Comparison of ENCODE assay signal across 11 cellular contexts in genomic region chr7:27148031-27148775, GRCh38. TPM values are rescaled to one million over a fixed set of nuclear protein-coding genes. Genes with fewer than 3 reads are reported as not detected.
DNase-seq lines count a peak whose midpoint lies in the region; ATAC-seq and TF ChIP-seq lines count a peak whose summit lies in the region.
"Had no signal": no experiment of that assay in that cellular context is flagged by ENCODE, and none has a peak within 500 bp of the region (broad histone marks: within the 10 kb centered on the region; RNA-seq: fewer than 3 reads in every experiment).

No MANE protein-coding gene starts in this region.

- peaks cover 51% of the 10 kb centered on the region for H3K4me1 ChIP-seq in lower lobe of right lung
- peaks cover 15% of the 10 kb centered on the region for H3K4me1 ChIP-seq in upper lobe of right lung

- peak overlapping the region; percentile 60 for H3K4me3 ChIP-seq in lower lobe of right lung
- peak overlapping the region; percentile 70 for H3K4me3 ChIP-seq in upper lobe of right lung

- ATAC-seq in activated T-cell treated with anti-CD3 and anti-CD28 coated beads, Interleukin-2, amount 50 U/mL, for 72 hours (replicated peaks in 1 of 2) = no peak
- ATAC-seq in activated naive CD8-positive, alpha-beta T cell treated with anti-CD3 and anti-CD28 coated beads, Interleukin-2, amount 10 ng/mL, durations not matched to agents 7 days and 5 days (ENCODE audit: low read depth) = no peak
- no peak for ATAC-seq in lower lobe of right lung
- ATAC-seq in upper lobe of right lung = no peak
- ATAC-seq in GM21723 (IDR thresholded peaks at IDR 0.05; ENCODE audit: unreplicated experiment) = no peak
- no peak for ATAC-seq in HG02970 (IDR thresholded peaks at IDR 0.05; ENCODE audit: low FRiP score, unreplicated experiment)
- no peak for ATAC-seq in HG03520 (IDR thresholded peaks at IDR 0.05; ENCODE audit: unreplicated experiment)

- H3K27ac ChIP-seq in lower lobe of right lung (peak overlapping the region; percentile 89), upper lobe of right lung (peak overlapping the region; percentile 88)
- H3K27ac ChIP-seq: dorsolateral prefrontal cortex had no signal

- H3K27me3 Mint-ChIP-seq in activated T-cell treated with anti-CD3 and anti-CD28 coated beads, Interleukin-2, amount 50 U/mL, for 72 hours (ENCODE audit: low read depth) = peaks cover 74% of the 10 kb centered on the region
- H3K27me3 Mint-ChIP-seq in activated naive CD8-positive, alpha-beta T cell treated with anti-CD3 and anti-CD28 coated beads, Interleukin-2, amount 10 ng/mL, durations not matched to agents 7 days and 5 days = peaks cover 72% of the 10 kb centered on the region

- H3K9me3 ChIP-seq in lower lobe of right lung (no peaks in the 10 kb centered on the region), upper lobe of right lung (no peaks in the 10 kb centered on the region)

- POLR2A ChIA-PET in activated naive CD8-positive, alpha-beta T cell treated with anti-CD3 and anti-CD28 coated beads, Interleukin-2, amount 10 ng/mL, durations not matched to agents 7 days and 5 days (lab: Charles Lee) = no interaction called here

- no peaks in the 10 kb centered on the region for H3K36me3 Mint-ChIP-seq in activated T-cell treated with anti-CD3 and anti-CD28 coated beads, Interleukin-2, amount 50 U/mL, for 72 hours (ENCODE audit: insufficient read depth in 2 of 2)
- H3K36me3 Mint-ChIP-seq in activated naive CD8-positive, alpha-beta T cell treated with anti-CD3 and anti-CD28 coated beads, Interleukin-2, amount 10 ng/mL, durations not matched to agents 7 days and 5 days = no peaks in the 10 kb centered on the region

- no peaks in the 10 kb centered on the region for H3K9me3 Mint-ChIP-seq in activated T-cell treated with anti-CD3 and anti-CD28 coated beads, Interleukin-2, amount 50 U/mL, for 72 hours
- no peaks in the 10 kb centered on the region for H3K9me3 Mint-ChIP-seq in activated naive CD8-positive, alpha-beta T cell treated with anti-CD3 and anti-CD28 coated beads, Interleukin-2, amount 10 ng/mL, durations not matched to agents 7 days and 5 days

- H3K4me3 Mint-ChIP-seq in activated T-cell treated with anti-CD3 and anti-CD28 coated beads, Interleukin-2, amount 50 U/mL, for 72 hours = peak overlapping the region; percentile 66 to 84
- H3K4me3 Mint-ChIP-seq in activated naive CD8-positive, alpha-beta T cell treated with anti-CD3 and anti-CD28 coated beads, Interleukin-2, amount 10 ng/mL, durations not matched to agents 7 days and 5 days = peak overlapping the region; percentile 55

- H3K36me3 ChIP-seq in lower lobe of right lung (no peaks in the 10 kb centered on the region), upper lobe of right lung (no peaks in the 10 kb centered on the region)

- peaks cover 82% of the 10 kb centered on the region for H3K27me3 ChIP-seq in lower lobe of right lung (ENCODE audit: low read depth)
- H3K27me3 ChIP-seq in upper lobe of right lung = peaks cover 84% of the 10 kb centered on the region

- no peak for DNase-seq in activated T-cell treated with anti-CD3 and anti-CD28 coated beads, Interleukin-2, amount 50 U/mL, for 72 hours
- DNase-seq in activated T-cell treated with anti-CD3 and anti-CD28 coated beads for 4 hours (no peak), lower lobe of right lung (peak; percentile 46), upper lobe of right lung (no peak)
- DNase-seq in activated naive CD8-positive, alpha-beta T cell treated with anti-CD3 and anti-CD28 coated beads, Interleukin-2, amount 10 ng/mL, durations not matched to agents 7 days and 5 days = no peak
- DNase-seq: stimulated activated CD4-positive, alpha-beta T cell treated with anti-CD3 and anti-CD28 coated beads, Interleukin-1b, Interleukin-23, amount 100 ng/mL, for 48 hours had no signal

- H3K4me1 Mint-ChIP-seq in activated T-cell treated with anti-CD3 and anti-CD28 coated beads, Interleukin-2, amount 50 U/mL, for 72 hours (ENCODE audit: low read depth) = peaks cover 30% of the 10 kb centered on the region
- peaks cover 17% of the 10 kb centered on the region for H3K4me1 Mint-ChIP-seq in activated naive CD8-positive, alpha-beta T cell treated with anti-CD3 and anti-CD28 coated beads, Interleukin-2, amount 10 ng/mL, durations not matched to agents 7 days and 5 days

- TF ChIP-seq CTCF in lower lobe of right lung (IDR thresholded peaks at IDR 0.05) (no peak), upper lobe of right lung (IDR thresholded peaks at IDR 0.05) (no peak)

- intact Hi-C loops in lower lobe of right lung (cut with DNase I) = no loop called here
- intact Hi-C loops in upper lobe of right lung (cut with DNase I) = no loop called here

- H3K27ac Mint-ChIP-seq in activated T-cell treated with anti-CD3 and anti-CD28 coated beads, Interleukin-2, amount 50 U/mL, for 72 hours = no peak overlapping the region
- no peak overlapping the region for H3K27ac Mint-ChIP-seq in activated naive CD8-positive, alpha-beta T cell treated with anti-CD3 and anti-CD28 coated beads, Interleukin-2, amount 10 ng/mL, durations not matched to agents 7 days and 5 days

RNA-seq across cellular contexts. Expression of gene HOXA6, which starts 0.6 kb away (rescaled TPM):
- under 1 TPM in 1 of 2 donors, not detected in 1; 0.31 TPM for total RNA-seq in activated T-cell treated with anti-CD3 and anti-CD28 coated beads, Interleukin-2, amount 50 U/mL, for 72 hours
- total RNA-seq in activated naive CD8-positive, alpha-beta T cell treated with anti-CD3 and anti-CD28 coated beads, Interleukin-2, amount 10 ng/mL, durations not matched to agents 7 days and 5 days = not detected
- total RNA-seq in lower lobe of right lung (4.6 TPM), upper lobe of right lung (6.5 TPM)
- total RNA-seq: dorsolateral prefrontal cortex; T-helper 1 cell treated with Interleukin-12 subunit alpha and Interleukin-12 subunit beta and Interleukin-4 antibody, amounts not matched to agents 30 ng/mL and 1 ng/mL, for 36 hours had no signal

RNA-seq across cellular contexts. Expression of gene HOXA3, which starts 4.2 kb away (rescaled TPM):
- total RNA-seq in activated T-cell treated with anti-CD3 and anti-CD28 coated beads, Interleukin-2, amount 50 U/mL, for 72 hours = not detected
- not detected for total RNA-seq in activated naive CD8-positive, alpha-beta T cell treated with anti-CD3 and anti-CD28 coated beads, Interleukin-2, amount 10 ng/mL, durations not matched to agents 7 days and 5 days
- total RNA-seq in lower lobe of right lung (4.6 TPM), upper lobe of right lung (8.7 TPM)
- total RNA-seq: T-helper 1 cell treated with Interleukin-12 subunit alpha and Interleukin-12 subunit beta and Interleukin-4 antibody, amounts not matched to agents 30 ng/mL and 1 ng/mL, for 36 hours had no signal

RNA-seq across cellular contexts. Expression of gene HOXA5, which starts 4.7 kb away (rescaled TPM):
- total RNA-seq in activated T-cell treated with anti-CD3 and anti-CD28 coated beads, Interleukin-2, amount 50 U/mL, for 72 hours = under 1 TPM in 1 of 2 donors, not detected in 1; 0.14 TPM
- total RNA-seq in activated naive CD8-positive, alpha-beta T cell treated with anti-CD3 and anti-CD28 coated beads, Interleukin-2, amount 10 ng/mL, durations not matched to agents 7 days and 5 days = not detected
- total RNA-seq in lower lobe of right lung (16.0 TPM), upper lobe of right lung (16.0 TPM)
- total RNA-seq: T-helper 1 cell treated with Interleukin-12 subunit alpha and Interleukin-12 subunit beta and Interleukin-4 antibody, amounts not matched to agents 30 ng/mL and 1 ng/mL, for 36 hours had no signal

RNA-seq across cellular contexts. Expression of gene HOXA7, which starts 8.3 kb away (rescaled TPM):
- not detected for total RNA-seq in activated T-cell treated with anti-CD3 and anti-CD28 coated beads, Interleukin-2, amount 50 U/mL, for 72 hours
- total RNA-seq in activated naive CD8-positive, alpha-beta T cell treated with anti-CD3 and anti-CD28 coated beads, Interleukin-2, amount 10 ng/mL, durations not matched to agents 7 days and 5 days = not detected
- 2.2 TPM for total RNA-seq in lower lobe of right lung
- total RNA-seq in upper lobe of right lung = 2.9 TPM
- total RNA-seq: dorsolateral prefrontal cortex; T-helper 1 cell treated with Interleukin-12 subunit alpha and Interleukin-12 subunit beta and Interleukin-4 antibody, amounts not matched to agents 30 ng/mL and 1 ng/mL, for 36 hours had no signal

RNA-seq across cellular contexts. Expression of gene HOXA9, which starts 17.1 kb away (rescaled TPM):
- not detected for total RNA-seq in activated T-cell treated with anti-CD3 and anti-CD28 coated beads, Interleukin-2, amount 50 U/mL, for 72 hours
- total RNA-seq in activated naive CD8-positive, alpha-beta T cell treated with anti-CD3 and anti-CD28 coated beads, Interleukin-2, amount 10 ng/mL, durations not matched to agents 7 days and 5 days = not detected
- total RNA-seq in lower lobe of right lung = 1.7 TPM
- total RNA-seq in upper lobe of right lung = 1.2 TPM
- total RNA-seq: dorsolateral prefrontal cortex; T-helper 1 cell treated with Interleukin-12 subunit alpha and Interleukin-12 subunit beta and Interleukin-4 antibody, amounts not matched to agents 30 ng/mL and 1 ng/mL, for 36 hours had no signal

Comparison
In these comparisons a context has a peak if more than half of its experiments do, and no peak if none do; other contexts are left out.
1. RNA of gene HOXA5, which starts 4.7 kb away (total RNA-seq): 16.0 TPM in upper lobe of right lung (single experiment) and 16.0 TPM in lower lobe of right lung (single experiment); 0.14 TPM in activated T-cell treated with anti-CD3 and anti-CD28 coated beads, Interleukin-2, amount 50 U/mL, for 72 hours and not detected in activated naive CD8-positive, alpha-beta T cell treated with anti-CD3 and anti-CD28 coated beads, Interleukin-2, amount 10 ng/mL, durations not matched to agents 7 days and 5 days; every median in the first group is over 10 times any median in the second.